Comparison of ENCODE assay signal across 14 cellular contexts in the genomic region with DNA sequence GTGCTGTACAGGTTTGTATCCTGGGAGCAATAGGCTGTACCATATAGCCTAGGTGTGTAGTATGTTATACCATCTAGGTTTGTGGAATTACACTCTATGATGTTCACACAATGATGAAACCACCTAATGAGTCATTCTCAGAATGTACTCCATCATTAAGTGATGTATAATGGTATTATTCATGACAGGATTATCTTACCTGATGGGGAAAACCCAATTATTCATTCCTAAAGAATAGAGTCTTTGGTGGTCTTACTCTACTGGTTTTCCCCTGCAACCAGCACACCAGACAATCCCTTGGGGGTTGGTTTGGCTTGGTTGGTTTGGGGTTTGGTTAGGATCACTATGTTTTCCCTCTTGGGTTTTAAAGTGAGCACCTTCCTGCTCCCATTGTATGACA. TPM values are rescaled to one million over a fixed set of nuclear protein-coding genes. Genes with fewer than 3 reads are reported as not detected.
DNase-seq lines count a peak whose midpoint lies in the region; ATAC-seq and TF ChIP-seq lines count a peak whose summit lies in the region.
"Had no signal": no experiment of that assay in that cellular context is flagged by ENCODE, and none has a peak within 500 bp of the region (broad histone marks: within the 10 kb centered on the region; RNA-seq: fewer than 3 reads in every experiment).

No MANE protein-coding gene starts in this region.

- no peak for DNase-seq in activated T-cell treated with anti-CD3 and anti-CD28 coated beads, Interleukin-2, amount 50 U/mL, for 24 hours
- no peak for DNase-seq in activated T-cell treated with anti-CD3 and anti-CD28 coated beads for 4 hours
- DNase-seq in renal cortical epithelial cell (ENCODE audit: low read depth) = peak; percentile 30
- no peak for DNase-seq in NK-92 (lab: John Stamatoyannopoulos, UW; ENCODE audit: unreplicated experiment)
- DNase-seq in esophagus squamous epithelium (lab: John Stamatoyannopoulos, UW) = no peak
- DNase-seq: kidney; natural killer cell; NCI-H1048; NK-92 treated with Interleukin-12 subunit alpha and Interleukin-12 subunit beta, amount 100 ng/mL, for 24 hours had no signal

- ATAC-seq in HG02623 (IDR thresholded peaks at IDR 0.05; ENCODE audit: unreplicated experiment) (peak; percentile 63), HG03520 (IDR thresholded peaks at IDR 0.05; ENCODE audit: unreplicated experiment) (peak; percentile 57), HG03280 (IDR thresholded peaks at IDR 0.05; ENCODE audit: unreplicated experiment) (no peak)
- ATAC-seq: natural killer cell had no signal

- H3K27me3 Mint-ChIP-seq in activated T-cell treated with anti-CD3 and anti-CD28 coated beads, Interleukin-2, amount 50 U/mL, for 24 hours = peaks cover 54% of the 10 kb centered on the region

- H3K9me3 Mint-ChIP-seq in activated T-cell treated with anti-CD3 and anti-CD28 coated beads, Interleukin-2, amount 50 U/mL, for 24 hours = no peaks in the 10 kb centered on the region
- H3K9me3 Mint-ChIP-seq: activated T-helper 2 cell treated with anti-CD3 and anti-CD28 coated beads, Interferon-gamma antibody, Interleukin-2, Interleukin-4, amounts not matched to agents 10 μg/mL and 5 μg/mL and 100 μg/mL, durations not matched to agents 14 hours and 24 hours and 36 hours; natural killer cell had no signal

- no peak for TF ChIP-seq POLR2A in esophagus squamous epithelium (IDR thresholded peaks at IDR 0.05)

- peaks cover 30% of the 10 kb centered on the region for H3K4me1 Mint-ChIP-seq in activated T-cell treated with anti-CD3 and anti-CD28 coated beads, Interleukin-2, amount 50 U/mL, for 24 hours (ENCODE audit: low read depth)

- TF ChIP-seq CTCF in esophagus squamous epithelium (IDR thresholded peaks at IDR 0.05) = no peak

- no peak overlapping the region for H3K4me3 Mint-ChIP-seq in activated T-cell treated with anti-CD3 and anti-CD28 coated beads, Interleukin-2, amount 50 U/mL, for 24 hours
- H3K4me3 Mint-ChIP-seq: natural killer cell had no signal

- H3K27ac ChIP-seq in esophagus squamous epithelium = no peak overlapping the region

- H3K36me3 ChIP-seq in esophagus squamous epithelium = no peaks in the 10 kb centered on the region

- no peaks in the 10 kb centered on the region for H3K9me3 ChIP-seq in esophagus squamous epithelium

- intact Hi-C loops in esophagus squamous epithelium (cut with DNase I) = no loop called here

- H3K4me3 ChIP-seq in esophagus squamous epithelium = no peak overlapping the region

- peaks cover 0 to 6% (median 0%) of the 10 kb centered on the region in 3 donors for H3K4me1 ChIP-seq in esophagus squamous epithelium

- H3K36me3 Mint-ChIP-seq in activated T-cell treated with anti-CD3 and anti-CD28 coated beads, Interleukin-2, amount 50 U/mL, for 24 hours (ENCODE audit: low read depth) = no peaks in the 10 kb centered on the region
- H3K36me3 Mint-ChIP-seq: natural killer cell had no signal

- H3K27me3 ChIP-seq in esophagus squamous epithelium = peaks cover 0 to 4% (median 0%) of the 10 kb centered on the region in 4 donors

- H3K27ac Mint-ChIP-seq in activated T-cell treated with anti-CD3 and anti-CD28 coated beads, Interleukin-2, amount 50 U/mL, for 24 hours = peak overlapping the region; percentile 35
- H3K27ac Mint-ChIP-seq: activated T-helper 2 cell treated with anti-CD3 and anti-CD28 coated beads, Interferon-gamma antibody, Interleukin-2, Interleukin-4, amounts not matched to agents 10 μg/mL and 5 μg/mL and 100 μg/mL, durations not matched to agents 14 hours and 24 hours and 36 hours; natural killer cell had no signal

RNA-seq across cellular contexts. Expression of a gene that starts 12.6 kb away (rescaled TPM):
- total RNA-seq in renal cortical epithelial cell (not detected in 2 replicates), esophagus squamous epithelium (not detected)
- total RNA-seq: activated T-helper 2 cell treated with anti-CD3 and anti-CD28 coated beads, Interferon-gamma antibody, Interleukin-2, Interleukin-4, amounts not matched to agents 10 μg/mL and 5 μg/mL and 100 μg/mL, durations not matched to agents 14 hours and 24 hours and 36 hours; cerebellum; kidney; natural killer cell had no signal

RNA-seq across cellular contexts. Expression of a gene that starts 51.8 kb away (rescaled TPM):
- not detected in 2 replicates for total RNA-seq in renal cortical epithelial cell
- not detected for total RNA-seq in esophagus squamous epithelium
- total RNA-seq: cerebellum, kidney had no signal
